Comparison of ENCODE assay signal across 1 cellular context in the genomic region with DNA sequence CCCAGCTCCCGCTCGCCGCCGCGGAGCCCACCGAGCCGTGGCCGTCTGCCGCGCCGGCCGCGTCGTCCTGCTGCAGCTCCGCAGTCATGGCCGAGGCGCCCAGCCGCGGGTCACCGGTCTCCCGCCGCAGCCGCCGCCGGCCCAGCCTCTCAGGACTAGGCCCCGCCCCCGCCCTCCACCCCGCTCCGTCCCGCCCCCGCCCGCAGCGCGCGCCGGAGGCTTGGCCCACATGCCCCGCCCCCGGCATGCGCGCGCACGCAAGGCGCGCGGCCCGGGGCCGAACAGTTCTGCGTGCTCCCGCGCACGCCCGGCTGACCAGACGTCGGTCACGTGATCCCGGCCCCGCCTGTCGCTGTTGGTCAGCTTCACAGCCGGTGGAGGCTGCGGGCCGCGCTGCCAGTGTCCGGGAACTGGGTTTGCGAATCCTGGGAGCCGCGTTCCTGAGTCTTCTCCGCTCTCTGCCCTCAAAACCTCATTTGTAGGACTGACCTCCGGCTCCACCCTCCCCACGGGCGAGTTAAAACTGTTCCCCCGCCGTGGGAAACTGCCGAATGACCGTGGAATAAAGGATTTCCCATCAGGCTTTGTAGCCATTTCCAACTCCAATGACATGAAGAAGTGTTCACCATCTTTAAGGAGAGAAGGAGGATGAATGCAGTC.
TF ChIP-seq lines count a peak whose summit lies in the region.

A gene with protein sequence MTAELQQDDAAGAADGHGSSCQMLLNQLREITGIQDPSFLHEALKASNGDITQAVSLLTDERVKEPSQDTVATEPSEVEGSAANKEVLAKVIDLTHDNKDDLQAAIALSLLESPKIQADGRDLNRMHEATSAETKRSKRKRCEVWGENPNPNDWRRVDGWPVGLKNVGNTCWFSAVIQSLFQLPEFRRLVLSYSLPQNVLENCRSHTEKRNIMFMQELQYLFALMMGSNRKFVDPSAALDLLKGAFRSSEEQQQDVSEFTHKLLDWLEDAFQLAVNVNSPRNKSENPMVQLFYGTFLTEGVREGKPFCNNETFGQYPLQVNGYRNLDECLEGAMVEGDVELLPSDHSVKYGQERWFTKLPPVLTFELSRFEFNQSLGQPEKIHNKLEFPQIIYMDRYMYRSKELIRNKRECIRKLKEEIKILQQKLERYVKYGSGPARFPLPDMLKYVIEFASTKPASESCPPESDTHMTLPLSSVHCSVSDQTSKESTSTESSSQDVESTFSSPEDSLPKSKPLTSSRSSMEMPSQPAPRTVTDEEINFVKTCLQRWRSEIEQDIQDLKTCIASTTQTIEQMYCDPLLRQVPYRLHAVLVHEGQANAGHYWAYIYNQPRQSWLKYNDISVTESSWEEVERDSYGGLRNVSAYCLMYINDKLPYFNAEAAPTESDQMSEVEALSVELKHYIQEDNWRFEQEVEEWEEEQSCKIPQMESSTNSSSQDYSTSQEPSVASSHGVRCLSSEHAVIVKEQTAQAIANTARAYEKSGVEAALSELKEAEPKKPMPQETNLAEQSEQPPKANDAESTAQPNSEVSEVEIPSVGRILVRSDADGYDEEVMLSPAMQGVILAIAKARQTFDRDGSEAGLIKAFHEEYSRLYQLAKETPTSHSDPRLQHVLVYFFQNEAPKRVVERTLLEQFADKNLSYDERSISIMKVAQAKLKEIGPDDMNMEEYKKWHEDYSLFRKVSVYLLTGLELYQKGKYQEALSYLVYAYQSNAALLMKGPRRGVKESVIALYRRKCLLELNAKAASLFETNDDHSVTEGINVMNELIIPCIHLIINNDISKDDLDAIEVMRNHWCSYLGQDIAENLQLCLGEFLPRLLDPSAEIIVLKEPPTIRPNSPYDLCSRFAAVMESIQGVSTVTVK (minus strand): TSS at position 159 of the 660 bp plus-strand sequence. CDS start 71 bp downstream, at position 88.

TF ChIP-seq in K562, 482 proteins besides CTCF, POLR2A, EP300 and RAD21 (continued from another document and continues in another):
- TF ChIP-seq ZNF740 (CRISPR knock-in tag; IDR thresholded peaks at IDR 0.05) (no peak), ZNF740 (tag; IDR thresholded peaks at IDR 0.05) (no peak), ADNP (tag; IDR thresholded peaks at IDR 0.05) (no peak), ZNF263 (CRISPR knock-in tag; IDR thresholded peaks at IDR 0.05; ENCODE audit: borderline replicate concordance) (no peak), MYBL2 (IDR thresholded peaks at IDR 0.05; ENCODE audit: low read depth) (no peak), MYBL2 (CRISPR knock-in tag; IDR thresholded peaks at IDR 0.05; ENCODE audit: borderline replicate concordance) (no peak), JUNB (CRISPR knock-in tag; conservative IDR thresholded peaks at IDR 0.05) (no peak), TCFL5 (CRISPR knock-in tag; conservative IDR thresholded peaks at IDR 0.05) (no peak), HNRNPK (IDR thresholded peaks at IDR 0.05; ENCODE audit: low read depth, low read length, poor library complexity, severe bottlenecking) (no peak), PRPF4 (IDR thresholded peaks at IDR 0.05; ENCODE audit: insufficient read depth, low read depth, low read length, poor library complexity, severe bottlenecking) (no peak), SREBF2 (CRISPR knock-in tag; IDR thresholded peaks at IDR 0.05) (no peak), SRSF1 (IDR thresholded peaks at IDR 0.05; ENCODE audit: low read depth, low read length) (no peak), CBFB (CRISPR knock-in tag; IDR thresholded peaks at IDR 0.05) (no peak), ZNF165 (CRISPR knock-in tag; IDR thresholded peaks at IDR 0.05; ENCODE audit: borderline replicate concordance) (no peak), IRF2 (CRISPR knock-in tag; IDR thresholded peaks at IDR 0.05) (no peak), DACH1 (IDR thresholded peaks at IDR 0.05; ENCODE audit: partially characterized antibody) (no peak), IFI16 (CRISPR knock-in tag; IDR thresholded peaks at IDR 0.05) (no peak), NCOA4 (IDR thresholded peaks at IDR 0.05; ENCODE audit: partially characterized antibody) (no peak), ZKSCAN8 (CRISPR knock-in tag; IDR thresholded peaks at IDR 0.05) (no peak), ZNF217 (CRISPR knock-in tag; IDR thresholded peaks at IDR 0.05) (no peak), PML (IDR thresholded peaks at IDR 0.05; ENCODE audit: low read length) (peak; percentile 88), SMAD4 (CRISPR knock-in tag; conservative IDR thresholded peaks at IDR 0.05) (peak; percentile 79), TEAD4 (IDR thresholded peaks at IDR 0.05; ENCODE audit: low read length) (0 out of 2 replicates have a peak, but pooled peaks have one; percentile 24), TEAD4 (CRISPR knock-in tag; IDR thresholded peaks at IDR 0.05; ENCODE audit: borderline replicate concordance) (no peak), SNRNP70 (optimal IDR thresholded peaks at IDR 0.05; ENCODE audit: low read depth, low read length) (no peak), CC2D1A (IDR thresholded peaks at IDR 0.05) (no peak; the same call in 1 of the 2 replicates), ETV5 (CRISPR knock-in tag; IDR thresholded peaks at IDR 0.05; ENCODE audit: low read depth) (0 out of 2 replicates have a peak, but pooled peaks have one; percentile 19), GATA2 (CRISPR knock-in tag; IDR thresholded peaks at IDR 0.05) (no peak), AFF1 (IDR thresholded peaks at IDR 0.05; ENCODE audit: low read depth in 1 of 2, partially characterized antibody in 2 of 2) (peak; percentile 76 to 81), ZC3H11A (IDR thresholded peaks at IDR 0.05; ENCODE audit: low read depth, low read length) (no peak), SMARCA5 (IDR thresholded peaks at IDR 0.05) (no peak), TFE3 (CRISPR knock-in tag; IDR thresholded peaks at IDR 0.05) (peak; percentile 100), PBX2 (CRISPR knock-in tag; IDR thresholded peaks at IDR 0.05; ENCODE audit: low read depth) (no peak), PBX2 (tag; conservative IDR thresholded peaks at IDR 0.05; ENCODE audit: low read depth) (no peak), SMARCA4 (IDR thresholded peaks at IDR 0.05) (no peak), MECOM (CRISPR knock-in tag; IDR thresholded peaks at IDR 0.05) (peak; percentile 45; the same call in 1 of the 2 replicates), COPS2 (conservative IDR thresholded peaks at IDR 0.05) (no peak), GTF2A2 (tag; IDR thresholded peaks at IDR 0.05) (no peak), HCFC1 (IDR thresholded peaks at IDR 0.05; ENCODE audit: low read depth, low read length) (peak; percentile 49; the same call in 1 of the 2 replicates), SLC30A9 (CRISPR knock-in tag; IDR thresholded peaks at IDR 0.05) (no peak), ATF1 (CRISPR knock-in tag; IDR thresholded peaks at IDR 0.05) (no peak), ATF1 (tag; IDR thresholded peaks at IDR 0.05) (peak; percentile 53), FOXJ3 (CRISPR knock-in tag; IDR thresholded peaks at IDR 0.05) (no peak), ZBED1 (IDR thresholded peaks at IDR 0.05) (no peak), ZNF408 (CRISPR knock-in tag; IDR thresholded peaks at IDR 0.05; ENCODE audit: low read depth) (no peak)
- TF ChIP-seq, protein P1, sequence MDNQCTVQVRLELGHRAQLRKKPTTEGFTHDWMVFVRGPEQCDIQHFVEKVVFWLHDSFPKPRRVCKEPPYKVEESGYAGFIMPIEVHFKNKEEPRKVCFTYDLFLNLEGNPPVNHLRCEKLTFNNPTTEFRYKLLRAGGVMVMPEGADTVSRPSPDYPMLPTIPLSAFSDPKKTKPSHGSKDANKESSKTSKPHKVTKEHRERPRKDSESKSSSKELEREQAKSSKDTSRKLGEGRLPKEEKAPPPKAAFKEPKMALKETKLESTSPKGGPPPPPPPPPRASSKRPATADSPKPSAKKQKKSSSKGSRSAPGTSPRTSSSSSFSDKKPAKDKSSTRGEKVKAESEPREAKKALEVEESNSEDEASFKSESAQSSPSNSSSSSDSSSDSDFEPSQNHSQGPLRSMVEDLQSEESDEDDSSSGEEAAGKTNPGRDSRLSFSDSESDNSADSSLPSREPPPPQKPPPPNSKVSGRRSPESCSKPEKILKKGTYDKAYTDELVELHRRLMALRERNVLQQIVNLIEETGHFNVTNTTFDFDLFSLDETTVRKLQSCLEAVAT (IDR thresholded peaks at IDR 0.05): peak in 1 of 2 experiments; percentile 20; a peak in 2 of 4 replicates
- TF ChIP-seq, protein P2, sequence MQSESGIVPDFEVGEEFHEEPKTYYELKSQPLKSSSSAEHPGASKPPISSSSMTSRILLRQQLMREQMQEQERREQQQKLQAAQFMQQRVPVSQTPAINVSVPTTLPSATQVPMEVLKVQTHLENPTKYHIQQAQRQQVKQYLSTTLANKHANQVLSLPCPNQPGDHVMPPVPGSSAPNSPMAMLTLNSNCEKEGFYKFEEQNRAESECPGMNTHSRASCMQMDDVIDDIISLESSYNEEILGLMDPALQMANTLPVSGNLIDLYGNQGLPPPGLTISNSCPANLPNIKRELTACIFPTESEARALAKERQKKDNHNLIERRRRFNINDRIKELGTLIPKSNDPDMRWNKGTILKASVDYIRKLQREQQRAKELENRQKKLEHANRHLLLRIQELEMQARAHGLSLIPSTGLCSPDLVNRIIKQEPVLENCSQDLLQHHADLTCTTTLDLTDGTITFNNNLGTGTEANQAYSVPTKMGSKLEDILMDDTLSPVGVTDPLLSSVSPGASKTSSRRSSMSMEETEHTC (IDR thresholded peaks at IDR 0.05): peak; percentile 87; the same call in 1 of the 2 replicates
- TF ChIP-seq, protein P3, sequence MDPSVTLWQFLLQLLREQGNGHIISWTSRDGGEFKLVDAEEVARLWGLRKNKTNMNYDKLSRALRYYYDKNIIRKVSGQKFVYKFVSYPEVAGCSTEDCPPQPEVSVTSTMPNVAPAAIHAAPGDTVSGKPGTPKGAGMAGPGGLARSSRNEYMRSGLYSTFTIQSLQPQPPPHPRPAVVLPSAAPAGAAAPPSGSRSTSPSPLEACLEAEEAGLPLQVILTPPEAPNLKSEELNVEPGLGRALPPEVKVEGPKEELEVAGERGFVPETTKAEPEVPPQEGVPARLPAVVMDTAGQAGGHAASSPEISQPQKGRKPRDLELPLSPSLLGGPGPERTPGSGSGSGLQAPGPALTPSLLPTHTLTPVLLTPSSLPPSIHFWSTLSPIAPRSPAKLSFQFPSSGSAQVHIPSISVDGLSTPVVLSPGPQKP (CRISPR knock-in tag; IDR thresholded peaks at IDR 0.05): no peak
